12 cellular contexts compared by ENCODE assay signal in the genomic region with DNA sequence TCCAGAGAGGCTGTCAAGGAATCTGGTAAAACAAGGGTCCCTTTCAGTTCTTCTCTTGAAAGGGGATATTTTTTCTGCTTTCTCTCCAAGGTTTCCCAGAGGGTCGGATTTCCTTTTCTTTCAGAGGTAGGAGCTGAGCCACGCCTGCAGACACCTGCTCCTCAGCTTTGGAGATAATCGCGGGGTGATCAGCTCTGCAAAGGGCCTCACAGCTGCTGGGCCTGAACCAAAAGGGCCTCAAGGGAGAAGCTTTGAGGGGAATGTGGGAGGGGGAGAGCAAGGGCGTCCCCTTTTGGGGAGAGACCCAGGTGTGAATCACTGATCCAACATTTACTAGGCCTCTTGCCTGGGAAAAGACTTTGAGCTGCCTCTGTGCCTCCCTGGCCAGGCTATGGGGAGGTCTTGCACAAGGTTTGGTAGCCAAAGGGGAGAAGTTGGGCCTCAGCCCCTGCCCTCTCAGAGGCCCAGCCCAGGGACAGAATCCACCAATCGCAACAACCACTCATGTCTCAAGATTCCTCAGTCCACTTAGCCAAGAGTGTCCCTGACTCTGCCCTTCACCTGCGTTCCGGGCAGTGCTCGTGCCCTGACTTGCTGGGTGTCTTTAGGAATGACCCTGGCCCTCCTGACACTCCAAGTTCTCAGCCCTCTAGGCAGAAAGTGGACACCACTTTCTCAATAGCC. TPM values are rescaled to one million over a fixed set of nuclear protein-coding genes. Genes with fewer than 3 reads are reported as not detected.
DNase-seq lines count a peak whose midpoint lies in the region; TF ChIP-seq lines count a peak whose summit lies in the region.
"Had no signal": no experiment of that assay in that cellular context is flagged by ENCODE, and none has a peak within 500 bp of the region (broad histone marks: within the 10 kb centered on the region; RNA-seq: fewer than 3 reads in every experiment).

No MANE protein-coding gene starts in this region.

- H2AFZ ChIP-seq in mesenchymal stem cell (ENCODE audit: low read depth, low read length) (no peak overlapping the region), OCI-LY7 (ENCODE audit: low read length) (no peak overlapping the region)

- DNase-seq in COLO668 (lab: John Stamatoyannopoulos, UW; ENCODE audit: unreplicated experiment) (peak; percentile 41), DMS79 (lab: John Stamatoyannopoulos, UW) (peak; percentile 70), NCI-H69 (lab: John Stamatoyannopoulos, UW) (peak; percentile 93), mesenchymal stem cell (no peak), OCI-LY7 (ENCODE audit: low spot score) (no peak), GOT3 (lab: John Stamatoyannopoulos, UW) (no peak), SIG-M5 treated with dmso at 0.1 percent for 504 hours (lab: John Stamatoyannopoulos, UW; ENCODE audit: unreplicated experiment) (no peak)
- DNase-seq: amygdala; naive thymus-derived CD8-positive, alpha-beta T cell; NCI-H510A treated with DMSO at 0.1 percent for 48 hours; Peyer's patch; T-cell had no signal

- no peak for TF ChIP-seq CTCF in OCI-LY7 (conservative IDR thresholded peaks at IDR 0.05; ENCODE audit: low read length)

- H3K4me1 ChIP-seq in mesenchymal stem cell (ENCODE audit: control insufficient read depth, insufficient read depth, low read depth, low read length) (peaks cover 6% of the 10 kb centered on the region), OCI-LY7 (ENCODE audit: insufficient read depth, low read length, poor library complexity, severe bottlenecking) (peaks cover 8% of the 10 kb centered on the region)

- no peak overlapping the region for H3K4me2 ChIP-seq in mesenchymal stem cell (ENCODE audit: low read length, poor library complexity, severe bottlenecking)
- no peak overlapping the region for H3K4me2 ChIP-seq in OCI-LY7 (ENCODE audit: low read length)

- H3K79me2 ChIP-seq in OCI-LY7 (ENCODE audit: insufficient read depth, low read depth, low read length): no peaks in the 10 kb centered on the region

- H3K27me3 ChIP-seq in mesenchymal stem cell (ENCODE audit: control insufficient read depth in 1 of 2, insufficient read depth in 1 of 2, low read length in 2 of 2): peaks cover 4 to 8% of the 10 kb centered on the region in 2 experiments
- H3K27me3 ChIP-seq: Peyer's patch had no signal

- 67% methylated on average over 9 of the region's 9 CpGs for WGBS in mesenchymal stem cell

- H3K36me3 ChIP-seq in mesenchymal stem cell (ENCODE audit: control insufficient read depth in 1 of 2, insufficient read depth in 2 of 2, low read depth in 1 of 2, low read length in 2 of 2) (no peaks in the 10 kb centered on the region), OCI-LY7 (ENCODE audit: insufficient read depth, low read length) (no peaks in the 10 kb centered on the region)
- H3K36me3 ChIP-seq: Peyer's patch had no signal

- intact Hi-C loops in OCI-LY7 (cut with micrococcal nuclease; ENCODE audit: unreplicated experiment): no loop called here

- no peak overlapping the region for H3K9ac ChIP-seq in mesenchymal stem cell (ENCODE audit: low read length)

- H3K14ac ChIP-seq in mesenchymal stem cell (ENCODE audit: low read length in 2 of 2): no peak overlapping the region

- no peak overlapping the region for H2BK15ac ChIP-seq in mesenchymal stem cell (ENCODE audit: low read depth, poor library complexity, severe bottlenecking)

- no peak overlapping the region for H2BK5ac ChIP-seq in mesenchymal stem cell (ENCODE audit: low read depth, low read length, poor library complexity, severe bottlenecking)

- BruUV-seq in OCI-LY7 (replicated peaks; lab: Mats Ljungman, UMichigan): no TSS peak

- POLR2A ChIA-PET in OCI-LY7 (lab: Charles Lee): interaction anchor here (1.5 kb wide), 1 partner anchor 10 kb away, joined by 5 read pairs; no protein-coding TSS in a partner anchor

- H2BK120ac ChIP-seq in mesenchymal stem cell (ENCODE audit: low read depth, low read length): no peak overlapping the region

- no peaks in the 10 kb centered on the region for H4K20me1 ChIP-seq in OCI-LY7 (ENCODE audit: insufficient read depth, low read length)

- H3K18ac ChIP-seq in mesenchymal stem cell (ENCODE audit: low read depth in 1 of 2, low read length in 2 of 2): peak overlapping the region in 1 of 2 experiments; percentile 37

- no peak overlapping the region for H3K4ac ChIP-seq in mesenchymal stem cell (ENCODE audit: low read depth in 1 of 2, low read length in 2 of 2)

- H4K91ac ChIP-seq in mesenchymal stem cell (ENCODE audit: low read length): no peak overlapping the region

- H3K9me3 ChIP-seq in mesenchymal stem cell (ENCODE audit: control insufficient read depth, low read length): no peaks in the 10 kb centered on the region
- H3K9me3 ChIP-seq in OCI-LY7 (ENCODE audit: low read length): no peaks in the 10 kb centered on the region
- H3K9me3 ChIP-seq: Peyer's patch had no signal

- H4K8ac ChIP-seq in mesenchymal stem cell (ENCODE audit: low read length): peak overlapping the region; percentile 3

- H2BK12ac ChIP-seq in mesenchymal stem cell (ENCODE audit: low read length in 2 of 2): no peak overlapping the region

- H3K79me1 ChIP-seq in mesenchymal stem cell (replicated peaks; ENCODE audit: low read length, poor library complexity, severe bottlenecking): no peaks in the 10 kb centered on the region

- no peak overlapping the region for H2AK5ac ChIP-seq in mesenchymal stem cell (ENCODE audit: low read length, severe bottlenecking)

- H3K4me3 ChIP-seq in mesenchymal stem cell (ENCODE audit: insufficient read depth in 1 of 2, low read depth in 1 of 2, low read length in 2 of 2) (no peak overlapping the region), OCI-LY7 (ENCODE audit: low read depth, low read length, poor library complexity, severe bottlenecking) (no peak overlapping the region)
- H3K4me3 ChIP-seq: Peyer's patch had no signal

- no peaks in the 10 kb centered on the region for H3K9me2 ChIP-seq in OCI-LY7 (ENCODE audit: insufficient read depth, low read length)

- H3K23ac ChIP-seq in mesenchymal stem cell (ENCODE audit: low read length in 2 of 2): no peak overlapping the region

- CTCF ChIA-PET in OCI-LY7 (lab: Charles Lee; ENCODE audit: unreplicated experiment): interaction anchor here (0.6 to 1.2 kb wide), 3 partner anchors 18 to 140 kb away, joined by 3 to 6 read pairs (median 3); no protein-coding TSS in a partner anchor

- H3K27ac ChIP-seq in mesenchymal stem cell (ENCODE audit: low read length, poor library complexity, severe bottlenecking): no peak overlapping the region
- H3K27ac ChIP-seq in OCI-LY7 (ENCODE audit: low read depth, low read length, poor library complexity, severe bottlenecking): no peak overlapping the region
- H3K27ac ChIP-seq: Peyer's patch had no signal

RNA-seq across cellular contexts. Expression of a gene that starts 14.0 kb away (rescaled TPM):
- polyA plus RNA-seq in mesenchymal stem cell (2013, experiment 1 of 2): 235 TPM
- polyA plus RNA-seq in mesenchymal stem cell (2013, experiment 2 of 2): 235 TPM
- 0.05 and 0.25 TPM in 2 replicates for total RNA-seq in OCI-LY7 (2014; rRNA removed; shearing (Covaris generic))
- 0.51 TPM in 1 of 2 replicates, not detected in the other for total RNA-seq in OCI-LY7 (2022)

Comparison
In these comparisons a context has a peak if more than half of its experiments do, and no peak if none do; other contexts are left out.
1. DNase-seq: peak in COLO668 (single experiment), DMS79 (single experiment) and NCI-H69 (single experiment); none in mesenchymal stem cell (single experiment), OCI-LY7 (single experiment), GOT3 (single experiment) and SIG-M5 treated with dmso at 0.1 percent for 504 hours (single experiment).